1 cellular context compared by ENCODE assay signal in genomic region chr2:88122141-88122884, GRCh38.
TF ChIP-seq lines count a peak whose summit lies in the region.

No MANE protein-coding gene starts in this region.

TF ChIP-seq in HepG2, 621 proteins besides CTCF, POLR2A, EP300 and RAD21 (continued from another document and continues in another):
- TF ChIP-seq ZNF710 (CRISPR knock-in tag; IDR thresholded peaks at IDR 0.05; ENCODE audit: borderline replicate concordance) (peak; percentile 38; the same call in 1 of the 2 replicates), TCF12 (IDR thresholded peaks at IDR 0.05) (no peak), TCF12 (CRISPR knock-in tag; IDR thresholded peaks at IDR 0.05) (no peak), HINFP (CRISPR knock-in tag; IDR thresholded peaks at IDR 0.05; ENCODE audit: low read depth) (peak; percentile 57; the same call in 1 of the 2 replicates), SUZ12 (IDR thresholded peaks at IDR 0.05; ENCODE audit: low read depth, low read length) (no peak), POLR2G (IDR thresholded peaks at IDR 0.05; ENCODE audit: low read depth, low read length) (peak; percentile 98), ZNF670 (CRISPR knock-in tag; IDR thresholded peaks at IDR 0.05; ENCODE audit: borderline replicate concordance) (peak; percentile 77; the same call in 1 of the 2 replicates), HMGXB3 (CRISPR knock-in tag; IDR thresholded peaks at IDR 0.05; ENCODE audit: borderline replicate concordance) (peak; percentile 41; the same call in 1 of the 2 replicates), ZNF850 (CRISPR knock-in tag; conservative IDR thresholded peaks at IDR 0.05) (0 out of 2 replicates have a peak, but pooled peaks have one; percentile 62), AGO1 (IDR thresholded peaks at IDR 0.05; ENCODE audit: low read depth, low read length, poor library complexity, severe bottlenecking) (peak; percentile 100), ZNF354B (CRISPR knock-in tag; IDR thresholded peaks at IDR 0.05) (0 out of 2 replicates have a peak, but pooled peaks have one; percentile 76), SRY (CRISPR knock-in tag; IDR thresholded peaks at IDR 0.05) (peak; percentile 26; the same call in 1 of the 2 replicates), NONO (IDR thresholded peaks at IDR 0.05) (no peak), NONO (CRISPR knock-in tag; conservative IDR thresholded peaks at IDR 0.05) (peak; percentile 81), ZNF280B (CRISPR knock-in tag; IDR thresholded peaks at IDR 0.05; ENCODE audit: borderline replicate concordance) (0 out of 2 replicates have a peak, but pooled peaks have one; percentile 28), ZNF337 (CRISPR knock-in tag; IDR thresholded peaks at IDR 0.05; ENCODE audit: borderline replicate concordance, low read depth) (no peak), ZNF260 (CRISPR knock-in tag; IDR thresholded peaks at IDR 0.05; ENCODE audit: borderline replicate concordance, low read depth) (no peak), ZNF253 (CRISPR knock-in tag; IDR thresholded peaks at IDR 0.05; ENCODE audit: borderline replicate concordance) (no peak), DNMT1 (CRISPR knock-in tag; IDR thresholded peaks at IDR 0.05) (no peak), BCLAF1 (IDR thresholded peaks at IDR 0.05) (no peak), ZBTB7B (CRISPR knock-in tag; IDR thresholded peaks at IDR 0.05) (no peak), KDM2A (CRISPR knock-in tag; IDR thresholded peaks at IDR 0.05; ENCODE audit: borderline replicate concordance, low read depth) (peak; percentile 34; the same call in 1 of the 2 replicates), ZBTB26 (CRISPR knock-in tag; IDR thresholded peaks at IDR 0.05; ENCODE audit: borderline replicate concordance) (peak; percentile 32; the same call in 1 of the 2 replicates), ZXDC (CRISPR knock-in tag; IDR thresholded peaks at IDR 0.05) (no peak), ZKSCAN1 (IDR thresholded peaks at IDR 0.05; ENCODE audit: low read length) (no peak), SP2 (CRISPR knock-in tag; IDR thresholded peaks at IDR 0.05) (no peak), RBM39 (IDR thresholded peaks at IDR 0.05; ENCODE audit: low read depth, low read length, poor library complexity, severe bottlenecking) (peak; percentile 40), TBX2 (CRISPR knock-in tag; IDR thresholded peaks at IDR 0.05; ENCODE audit: borderline replicate concordance) (0 out of 2 replicates have a peak, but pooled peaks have one; percentile 31), SALL2 (CRISPR knock-in tag; IDR thresholded peaks at IDR 0.05) (0 out of 2 replicates have a peak, but pooled peaks have one; percentile 42), KDM4B (CRISPR knock-in tag; IDR thresholded peaks at IDR 0.05) (no peak), ZNF564 (CRISPR knock-in tag; IDR thresholded peaks at IDR 0.05) (peak; percentile 24; the same call in 1 of the 2 replicates), GTF3A (CRISPR knock-in tag; conservative IDR thresholded peaks at IDR 0.05) (0 out of 2 replicates have a peak, but pooled peaks have one; percentile 76), ZBTB49 (CRISPR knock-in tag; IDR thresholded peaks at IDR 0.05; ENCODE audit: borderline replicate concordance) (0 out of 2 replicates have a peak, but pooled peaks have one; percentile 19), ZNF614 (CRISPR knock-in tag; IDR thresholded peaks at IDR 0.05; ENCODE audit: borderline replicate concordance) (peak; percentile 20; the same call in 1 of the 2 replicates), PHF5A (CRISPR knock-in tag; IDR thresholded peaks at IDR 0.05; ENCODE audit: low read depth, unreplicated experiment) (peak; percentile 80), BORCS8-MEF2B (CRISPR knock-in tag; IDR thresholded peaks at IDR 0.05) (peak; percentile 93), TEAD2 (CRISPR knock-in tag; IDR thresholded peaks at IDR 0.05) (no peak), SMARCE1 (IDR thresholded peaks at IDR 0.05; ENCODE audit: borderline replicate concordance) (no peak), TARDBP (CRISPR knock-in tag; IDR thresholded peaks at IDR 0.05) (peak; percentile 71; the same call in 1 of the 2 replicates)
